Comparison of ENCODE assay signal across 9 cellular contexts in the genomic region with DNA sequence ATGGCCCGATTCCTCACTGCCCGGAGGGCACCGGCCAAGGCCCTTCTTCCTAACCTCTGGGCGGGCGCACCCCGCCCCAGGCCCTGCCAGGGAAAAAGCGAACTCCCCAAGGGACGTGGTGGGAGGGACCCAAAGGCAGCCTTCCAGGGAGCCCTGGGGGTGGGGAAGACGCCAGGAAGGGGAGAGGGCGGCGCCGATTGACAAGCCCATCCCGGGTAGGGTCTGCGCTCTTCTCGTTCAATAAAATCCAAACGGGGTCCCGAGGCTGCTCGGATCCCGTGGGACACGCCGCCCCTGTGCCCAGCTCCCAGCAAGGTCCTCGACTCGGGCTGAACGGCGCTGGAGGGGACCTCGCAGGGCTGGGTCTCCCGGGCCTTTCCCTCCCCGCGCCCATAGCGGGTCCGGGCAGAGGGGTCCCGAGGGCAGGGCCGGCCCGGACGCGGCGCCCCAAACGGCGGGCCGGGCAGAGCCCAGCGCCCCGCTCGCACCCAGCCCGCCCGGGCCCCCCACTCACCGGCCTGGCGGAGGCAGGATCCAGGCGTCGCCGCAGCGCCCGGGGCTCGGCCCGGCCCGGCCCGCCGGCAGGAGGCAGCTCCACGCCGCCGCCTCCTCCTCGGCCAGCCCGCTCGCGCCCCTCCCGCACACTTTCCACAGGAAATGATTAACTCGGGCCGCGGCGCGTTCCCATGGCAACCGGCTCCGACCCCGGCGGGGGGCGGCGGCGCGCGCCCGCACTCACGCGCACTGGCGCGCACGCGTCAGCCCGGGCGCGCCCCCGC. TPM values are rescaled to one million over a fixed set of nuclear protein-coding genes. Genes with fewer than 3 reads are reported as not detected.
A peak's percentile ranks its signal among the peaks of the same experiment; 100 is the strongest.
DNase-seq lines count a peak whose midpoint lies in the region; ATAC-seq and TF ChIP-seq lines count a peak whose summit lies in the region.
"Had no signal": no experiment of that assay in that cellular context is flagged by ENCODE, and none has a peak within 500 bp of the region (broad histone marks: within the 10 kb centered on the region; RNA-seq: fewer than 3 reads in every experiment).

KIFC3 (minus strand) TSS at position 636 of the 779 bp plus-strand sequence. CDS start 4,248 bp downstream, outside the sequence.

- 1 to 5% methylated on average over 90 of the region's 90 CpGs for WGBS in sigmoid colon, 2 donors

- H3F3A ChIP-seq in DOHH2 (ENCODE audit: control insufficient read depth, insufficient read depth) = no peaks in the 10 kb centered on the region

- H3K27ac ChIP-seq in DOHH2 (ENCODE audit: low read depth, low read length) = no peak within 1 kb of the TSS
- H3K27ac ChIP-seq in WERI-Rb-1 = peak within 1 kb of the TSS; percentile 58
- H3K27ac ChIP-seq in brain microvascular endothelial cell = peak within 1 kb of the TSS; percentile 74
- H3K27ac ChIP-seq in iPS-18a (ENCODE audit: low read length) = no peak within 1 kb of the TSS
- H3K27ac ChIP-seq in sigmoid colon = peak within 1 kb of the TSS; percentile 83 to 92 (median 84)

- no peaks in the 10 kb centered on the region for H4K20me1 ChIP-seq in DOHH2 (ENCODE audit: control insufficient read depth, insufficient read depth, low read depth, low read length)

- in situ Hi-C loops in brain microvascular endothelial cell (cut with HindIII; ENCODE audit: low pct_ligation_motif_present, low sequenced_read_pairs) = no loop called here

- TF ChIP-seq EP300 in sigmoid colon (IDR thresholded peaks at IDR 0.05) = no peak

- H3K9me2 ChIP-seq in DOHH2 (replicated peaks; ENCODE audit: control insufficient read depth, low read length) = no peaks in the 10 kb centered on the region

- peaks cover 6% of the 10 kb centered on the region; the same call in 1 of the 2 replicates for H3K4me1 ChIP-seq in DOHH2 (ENCODE audit: control insufficient read depth, low read length)
- peaks cover 24% of the 10 kb centered on the region for H3K4me1 ChIP-seq in iPS-18a (ENCODE audit: control insufficient read depth, low read depth, low read length)
- peaks cover 0 to 69% (median 53%) of the 10 kb centered on the region in 4 donors for H3K4me1 ChIP-seq in sigmoid colon

- no peak for ATAC-seq in GM19328 (IDR thresholded peaks at IDR 0.05; ENCODE audit: unreplicated experiment)
- no peak for ATAC-seq in GM21367 (IDR thresholded peaks at IDR 0.05; ENCODE audit: unreplicated experiment)

- no peak for TF ChIP-seq POLR2A in sigmoid colon (IDR thresholded peaks at IDR 0.05)

- DNase-seq in Kasumi-1 (lab: John Stamatoyannopoulos, UW) = peak; percentile 12 to 21
- peak; percentile 74 for DNase-seq in WERI-Rb-1
- peak; percentile 79 for DNase-seq in brain microvascular endothelial cell
- peak; percentile 92 for DNase-seq in sigmoid colon

- peaks cover 59% of the 10 kb centered on the region for H3K27me3 ChIP-seq in DOHH2 (ENCODE audit: control insufficient read depth, low read length)
- no peaks in the 10 kb centered on the region for H3K27me3 ChIP-seq in WERI-Rb-1 (ENCODE audit: insufficient read depth, low read depth, severe bottlenecking)
- H3K27me3 ChIP-seq in brain microvascular endothelial cell (replicated peaks) = no peaks in the 10 kb centered on the region
- peaks cover 53% of the 10 kb centered on the region for H3K27me3 ChIP-seq in iPS-18a (ENCODE audit: control insufficient read depth, insufficient read depth, low read length)
- no peaks in the 10 kb centered on the region for H3K27me3 ChIP-seq in sigmoid colon

- H3K9me3 ChIP-seq in DOHH2 (ENCODE audit: control insufficient read depth, insufficient read depth, low read length) (no peaks in the 10 kb centered on the region), WERI-Rb-1 (ENCODE audit: severe bottlenecking) (no peaks in the 10 kb centered on the region), iPS-18a (ENCODE audit: control insufficient read depth, low read depth, low read length) (no peaks in the 10 kb centered on the region), sigmoid colon (no peaks in the 10 kb centered on the region)

- no peaks in the 10 kb centered on the region for H3K79me2 ChIP-seq in DOHH2 (ENCODE audit: control insufficient read depth, low read length)

- intact Hi-C loops in sigmoid colon (cut with DNase I) = loop anchor here (2.0 to 10.0 kb wide), 5 partner anchors 45 to 323 kb away; partner anchors contain the start of genes CFAP20, KATNB1, USB1 and ZNF319

- H3K36me3 ChIP-seq in DOHH2 (ENCODE audit: control insufficient read depth, low read length) (no peaks in the 10 kb centered on the region), WERI-Rb-1 (no peaks in the 10 kb centered on the region), brain microvascular endothelial cell (replicated peaks) (peaks cover 7% of the 10 kb centered on the region), iPS-18a (ENCODE audit: control insufficient read depth, low read depth, low read length) (no peaks in the 10 kb centered on the region), sigmoid colon (peaks cover 0 to 8% (median 7%) of the 10 kb centered on the region in 4 donors)

- TF ChIP-seq CTCF in DOHH2 (IDR thresholded peaks at IDR 0.05; ENCODE audit: low read depth, low read length, poor library complexity, severe bottlenecking) = no peak
- no peak for TF ChIP-seq CTCF in WERI-Rb-1 (IDR thresholded peaks at IDR 0.05; ENCODE audit: low read depth, low read length)
- TF ChIP-seq CTCF in brain microvascular endothelial cell (IDR thresholded peaks at IDR 0.05; ENCODE audit: low read depth, low read length, missing control alignments) = peak; percentile 1
- no peak for TF ChIP-seq CTCF in sigmoid colon (IDR thresholded peaks at IDR 0.05)

- H3K9ac ChIP-seq in iPS-18a (ENCODE audit: low read length) = no peak within 1 kb of the TSS

- H3K4me3 ChIP-seq in DOHH2 (ENCODE audit: low read length) (no peak within 1 kb of the TSS), WERI-Rb-1 (ENCODE audit: low read depth, low read length) (peak within 1 kb of the TSS; percentile 56), brain microvascular endothelial cell (ENCODE audit: low read depth, low read length) (peak within 1 kb of the TSS; percentile 76), iPS-18a (ENCODE audit: low read length) (peak within 1 kb of the TSS; percentile 57), sigmoid colon (peak within 1 kb of the TSS; percentile 48 to 77 (median 66))

- H3K4me2 ChIP-seq in DOHH2 (ENCODE audit: low read length) = 0 out of 2 replicates have a peak within 1 kb of the TSS, but pooled peaks have one; percentile 1

RNA-seq across cellular contexts. Expression of gene KIFC3, which starts in this region (rescaled TPM):
- 10 to 100 TPM; 10.0 to 31.2 (median 21.6) TPM for total RNA-seq in sigmoid colon
- 1 to 10 TPM; 2.5 to 7.2 (median 6.4) TPM for polyA plus RNA-seq in sigmoid colon
- total RNA-seq: T-helper 1 cell treated with Interleukin-12 subunit alpha and Interleukin-12 subunit beta and Interleukin-4 antibody, amounts not matched to agents 30 ng/mL and 1 ng/mL, for 36 hours had no signal

Comparison
In these comparisons a context has a peak if more than half of its experiments do, and no peak if none do; other contexts are left out.
1. H3K27ac ChIP-seq: peak in WERI-Rb-1 (single experiment), brain microvascular endothelial cell (single experiment) and sigmoid colon (4 of 4); none in DOHH2 (single experiment) and iPS-18a (single experiment).
2. DNase-seq: peak in every context shown above with its lines; median percentile 92 in sigmoid colon; 79 in brain microvascular endothelial cell; 74 in WERI-Rb-1; 16 in Kasumi-1.